8 cellular contexts compared by ENCODE assay signal in genomic region chr1:109620396-109620817, GRCh38. TPM values are rescaled to one million over a fixed set of nuclear protein-coding genes. Genes with fewer than 3 reads are reported as not detected.
A peak's percentile ranks its signal among the peaks of the same experiment; 100 is the strongest.
DNase-seq lines count a peak whose midpoint lies in the region; ATAC-seq and TF ChIP-seq lines count a peak whose summit lies in the region.

No MANE protein-coding gene starts in this region.

- intact Hi-C loops in left colon (cut with DNase I, micrococcal nuclease): loop anchor here in 1 of 2 donors (5.0 kb wide), 1 partner anchor 68 kb away; no protein-coding TSS in a partner anchor

- H3K9me3 Mint-ChIP-seq in activated naive CD4-positive, alpha-beta T cell treated with anti-CD3 and anti-CD28 coated beads, Interleukin-2, amount 10 ng/mL, durations not matched to agents 7 days and 5 days: no peaks in the 10 kb centered on the region

- no peaks in the 10 kb centered on the region for H3K27me3 Mint-ChIP-seq in activated naive CD4-positive, alpha-beta T cell treated with anti-CD3 and anti-CD28 coated beads, Interleukin-2, amount 10 ng/mL, durations not matched to agents 7 days and 5 days

- peaks cover 77% of the 10 kb centered on the region for H3K4me1 Mint-ChIP-seq in activated naive CD4-positive, alpha-beta T cell treated with anti-CD3 and anti-CD28 coated beads, Interleukin-2, amount 10 ng/mL, durations not matched to agents 7 days and 5 days

- peak overlapping the region; percentile 93 for H3K27ac Mint-ChIP-seq in activated naive CD4-positive, alpha-beta T cell treated with anti-CD3 and anti-CD28 coated beads, Interleukin-2, amount 10 ng/mL, durations not matched to agents 7 days and 5 days

- TF ChIP-seq CTCF in GM20000 (IDR thresholded peaks at IDR 0.05; ENCODE audit: extremely low read depth, missing control alignments): no peak

- H3K36me3 Mint-ChIP-seq in activated naive CD4-positive, alpha-beta T cell treated with anti-CD3 and anti-CD28 coated beads, Interleukin-2, amount 10 ng/mL, durations not matched to agents 7 days and 5 days: peaks cover 9% of the 10 kb centered on the region

- peak; percentile 35 for ATAC-seq in left colon

- peak overlapping the region; percentile 96 for H3K4me3 Mint-ChIP-seq in activated naive CD4-positive, alpha-beta T cell treated with anti-CD3 and anti-CD28 coated beads, Interleukin-2, amount 10 ng/mL, durations not matched to agents 7 days and 5 days

- no peak for DNase-seq in activated naive CD4-positive, alpha-beta T cell treated with anti-CD3 and anti-CD28 coated beads, Interleukin-2, amount 10 ng/mL, durations not matched to agents 7 days and 5 days
- DNase-seq in activated naive CD4-positive, alpha-beta T cell treated with Interleukin-2 at 50 U/mL for 16 hours: no peak
- DNase-seq in NCI-H2227 treated with DMSO at 0.1 percent for 48 hours (lab: John Stamatoyannopoulos, UW): peak; percentile 49
- peak; percentile 50 for DNase-seq in cerebellum (ENCODE audit: low spot score)
- DNase-seq in left colon: peak in 1 of 2 donors; percentile 59
- peak; percentile 38 for DNase-seq in stromal cell of bone marrow (ENCODE audit: low read depth)
- no peak for DNase-seq in GM20000 (ENCODE audit: low spot score)
- no peak for DNase-seq in stimulated activated CD4-positive, alpha-beta T cell treated with anti-CD3 and anti-CD28 coated beads, Interleukin-2, amount 100 ng/mL, for 24 hours

- CTCF ChIA-PET in activated naive CD4-positive, alpha-beta T cell treated with anti-CD3 and anti-CD28 coated beads, Interleukin-2, amount 10 ng/mL, durations not matched to agents 7 days and 5 days (lab: Charles Lee): interaction anchor here (0.7 to 1.9 kb wide), 7 partner anchors 11 to 156 kb away, joined by 3 to 12 read pairs (median 4); partner anchors contain the start of gene GNAI3

RNA-seq across cellular contexts. Expression of gene AMPD2, which starts 0.8 kb away (rescaled TPM):
- total RNA-seq in cerebellum (35.3 TPM), left colon (10 to 100 TPM; 31.9 to 38.9 TPM)

RNA-seq across cellular contexts. Expression of gene GNAT2, which starts 1.0 kb away (rescaled TPM):
- total RNA-seq in cerebellum: not detected
- under 1 TPM in 1 of 2 donors, not detected in 1; 0.73 TPM for total RNA-seq in left colon

RNA-seq across cellular contexts. Expression of gene GSTM4, which starts 35.5 kb away (rescaled TPM):
- total RNA-seq in cerebellum: 7.0 TPM
- total RNA-seq in left colon: 10 to 100 TPM; 74.8 to 83.5 TPM

RNA-seq across cellular contexts. Expression of gene GSTM2, which starts 47.5 kb away (rescaled TPM):
- total RNA-seq in cerebellum: 23.3 TPM
- 10 to 100 TPM; 22.5 to 37.8 TPM for total RNA-seq in left colon

Comparison
In these comparisons a context has a peak if more than half of its experiments do, and no peak if none do; other contexts are left out.
1. DNase-seq: peak in NCI-H2227 treated with DMSO at 0.1 percent for 48 hours (single experiment), cerebellum (single experiment) and stromal cell of bone marrow (single experiment); none in activated naive CD4-positive, alpha-beta T cell treated with anti-CD3 and anti-CD28 coated beads, Interleukin-2, amount 10 ng/mL, durations not matched to agents 7 days and 5 days (single experiment), activated naive CD4-positive, alpha-beta T cell treated with Interleukin-2 at 50 U/mL for 16 hours (single experiment), GM20000 (single experiment) and stimulated activated CD4-positive, alpha-beta T cell treated with anti-CD3 and anti-CD28 coated beads, Interleukin-2, amount 100 ng/mL, for 24 hours (0 of 2).